ENCODE assay signal across 23 cellular contexts in genomic region chr11:36157151-36157519, GRCh38.
DNase-seq lines count a peak whose midpoint lies in the region; ATAC-seq and TF ChIP-seq lines count a peak whose summit lies in the region.
"Had no signal": no experiment of that assay in that cellular context is flagged by ENCODE, and none has a peak within 500 bp of the region (broad histone marks: within the 10 kb centered on the region; RNA-seq: fewer than 3 reads in every experiment).

No MANE protein-coding gene starts in this region.

- H3K9ac ChIP-seq in adipocyte (ENCODE audit: low read length): peak overlapping the region; percentile 23

- no peaks in the 10 kb centered on the region for H3K9me3 ChIP-seq in adipocyte (ENCODE audit: control insufficient read depth, low read length)
- H3K9me3 ChIP-seq: mucosa of descending colon, sigmoid colon had no signal

- H3K4me3 ChIP-seq in adipocyte (ENCODE audit: low read length) (no peak overlapping the region), fibroblast of pulmonary artery (replicated peaks; ENCODE audit: low read depth, low read length) (no peak overlapping the region)
- H3K4me3 ChIP-seq: mucosa of descending colon, PC-9, sigmoid colon, SJCRH30 had no signal

- H3K27me3 ChIP-seq in adipocyte (replicated peaks; ENCODE audit: control insufficient read depth, insufficient read depth, low read length): no peaks in the 10 kb centered on the region
- H3K27me3 ChIP-seq: sigmoid colon, SJCRH30 had no signal

- intact Hi-C loops in sciatic nerve (cut with DNase I): no loop called here

- H3K36me3 ChIP-seq in adipocyte (ENCODE audit: control insufficient read depth, insufficient read depth, low read length, severe bottlenecking): no peaks in the 10 kb centered on the region
- H3K36me3 ChIP-seq: sigmoid colon, SJCRH30 had no signal

- peak; percentile 9 for TF ChIP-seq CTCF in fibroblast of pulmonary artery (IDR thresholded peaks at IDR 0.05; ENCODE audit: low read length, missing control alignments)

- H3K4me1 ChIP-seq in adipocyte (ENCODE audit: control insufficient read depth, insufficient read depth, low read length): peaks cover 44% of the 10 kb centered on the region
- H3K4me1 ChIP-seq: SJCRH30 had no signal

- peak; percentile 28 for ATAC-seq in sciatic nerve
- ATAC-seq in GM19467 (IDR thresholded peaks at IDR 0.05; ENCODE audit: unreplicated experiment): no peak
- ATAC-seq: activated T-cell treated with anti-CD3 and anti-CD28 coated beads, Interleukin-2, amount 50 U/mL, for 72 hours; mucosa of descending colon; T-helper 17 cell had no signal

- DNase-seq in HCEC 1CT (peak; percentile 30), adipocyte (ENCODE audit: low read depth) (no peak), fibroblast of pulmonary artery (ENCODE audit: low read depth) (peak; percentile 55), sciatic nerve (ENCODE audit: low spot score) (no peak), SW480 (ENCODE audit: low spot score) (no peak), KG1 (lab: John Stamatoyannopoulos, UW) (no peak)
- DNase-seq: activated CD4-positive, alpha-beta T cell treated with anti-CD3 and anti-CD28 coated beads for 4 hours; activated naive CD4-positive, alpha-beta T cell treated with anti-CD3 and anti-CD28 coated beads for 36 hours; activated T-cell treated with anti-CD3 and anti-CD28 coated beads, Interleukin-2, amount 50 U/mL, for 72 hours; aorta; CD4-positive, alpha-beta memory T cell; effector memory CD4-positive, alpha-beta T cell; immature natural killer cell; Karpas-422; mucosa of descending colon; NCI-H1105; NCI-H2029 treated with DMSO at 0.1 percent for 48 hours; PC-9; posterior cingulate gyrus; sigmoid colon; SJCRH30; T-helper 17 cell had no signal

Comparison
In these comparisons a context has a peak if more than half of its experiments do, and no peak if none do; other contexts are left out.
1. DNase-seq: peak in HCEC 1CT (single experiment) and fibroblast of pulmonary artery (single experiment); none in adipocyte (single experiment), sciatic nerve (single experiment), SW480 (single experiment) and KG1 (single experiment).